9 cellular contexts compared by ENCODE assay signal in the genomic region with DNA sequence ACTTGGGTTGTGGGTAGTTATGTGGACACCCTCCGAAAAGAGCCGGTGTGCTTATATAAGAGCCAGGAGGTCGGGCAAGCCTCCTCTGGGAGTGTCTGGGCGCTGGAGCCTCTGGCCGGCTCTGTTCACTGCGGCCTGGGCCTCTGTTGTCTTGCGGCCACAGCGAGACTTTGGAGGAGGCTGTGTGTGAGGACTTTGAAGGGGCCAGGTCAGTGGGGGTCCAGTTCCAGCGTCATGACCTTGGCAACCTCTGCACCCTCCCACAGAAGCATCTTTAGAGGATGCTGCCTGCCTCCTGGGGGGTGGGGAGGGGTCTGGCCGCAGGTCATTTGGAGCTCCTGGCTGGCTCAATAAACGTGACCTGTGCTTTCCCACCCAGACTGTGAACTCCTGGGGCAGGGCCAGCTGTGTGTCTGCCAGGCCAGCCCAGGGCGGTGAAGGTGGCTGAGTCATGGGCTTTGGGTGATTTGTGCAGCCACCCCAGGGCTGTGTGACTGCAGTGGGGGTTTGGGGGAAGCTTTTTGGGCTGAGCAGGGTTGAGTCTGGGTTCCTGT. TPM values are rescaled to one million over a fixed set of nuclear protein-coding genes. Genes with fewer than 3 reads are reported as not detected.
DNase-seq lines count a peak whose midpoint lies in the region; ATAC-seq and TF ChIP-seq lines count a peak whose summit lies in the region.
"Had no signal": no experiment of that assay in that cellular context is flagged by ENCODE, and none has a peak within 500 bp of the region (broad histone marks: within the 10 kb centered on the region; RNA-seq: fewer than 3 reads in every experiment).

No MANE protein-coding gene starts in this region.

- H3K27me3 Mint-ChIP-seq in GM23338 (ENCODE audit: insufficient read depth, low read depth, poor library complexity), result peaks cover 14% of the 10 kb centered on the region

- H3K79me2 ChIP-seq in GM23338 (replicated peaks; ENCODE audit: insufficient read depth), result no peaks in the 10 kb centered on the region

- H3K27ac ChIP-seq in GM23338 (ENCODE audit: low read depth), result no peak overlapping the region

- H3K4me3 ChIP-seq in GM23338 (peak overlapping the region; percentile 85), fibroblast of mammary gland (ENCODE audit: control insufficient read depth, low read depth, low read length) (peak overlapping the region; percentile 75), skeletal muscle cell (ENCODE audit: low read depth, low read length) (peak overlapping the region; percentile 89)

- H3K4me2 ChIP-seq in GM23338, result peak overlapping the region; percentile 85

- ATAC-seq in GM23338 (no peak), GM19467 (IDR thresholded peaks at IDR 0.05; ENCODE audit: unreplicated experiment) (no peak), GM18909 (IDR thresholded peaks at IDR 0.05; ENCODE audit: poor library complexity, unreplicated experiment) (no peak)

- H3F3A ChIP-seq in GM23338 (replicated peaks; ENCODE audit: low read depth), result peaks cover 6% of the 10 kb centered on the region; the same call in 1 of the 2 replicates

- no peaks in the 10 kb centered on the region for H3K9me3 Mint-ChIP-seq in GM23338

- H3K4me3 Mint-ChIP-seq in GM23338, result peak overlapping the region; percentile 82

- 0 out of 2 replicates have a peak, but pooled peaks have one; percentile 14 for TF ChIP-seq POLR2A in Raji (IDR thresholded peaks at IDR 0.05; ENCODE audit: insufficient read depth, low read depth, low read length)

- TF ChIP-seq CTCF in GM23338 (conservative IDR thresholded peaks at IDR 0.05; ENCODE audit: low read depth in 2 of 2) (no peak), fibroblast of mammary gland (conservative IDR thresholded peaks at IDR 0.05; ENCODE audit: control insufficient read depth, insufficient read depth, low read depth, low read length) (no peak)

- no peaks in the 10 kb centered on the region for H3K36me3 ChIP-seq in GM23338 (ENCODE audit: insufficient read depth)

- no peak overlapping the region for H2AFZ ChIP-seq in GM23338

- H4K20me1 ChIP-seq in GM23338 (replicated peaks; ENCODE audit: insufficient read depth), result no peaks in the 10 kb centered on the region

- DNase-seq in GM23338 (ENCODE audit: low spot score) (no peak), fibroblast of mammary gland (ENCODE audit: low read depth) (peak; percentile 71), skeletal muscle cell (ENCODE audit: low read depth) (no peak), COLO668 (lab: John Stamatoyannopoulos, UW; ENCODE audit: unreplicated experiment) (no peak), NCI-H82 treated with DMSO at 0.1 percent for 48 hours (lab: John Stamatoyannopoulos, UW; ENCODE audit: unreplicated experiment) (no peak)
- DNase-seq: KBM-7 had no signal

- H3K4me1 ChIP-seq in GM23338 (ENCODE audit: insufficient read depth), result peaks cover 17% of the 10 kb centered on the region; the same call in 1 of the 2 replicates

- H3K9me2 ChIP-seq in GM23338 (ENCODE audit: insufficient read depth), result no peaks in the 10 kb centered on the region

- no peaks in the 10 kb centered on the region for H3K36me3 Mint-ChIP-seq in GM23338 (ENCODE audit: low read depth)

- peaks cover 34% of the 10 kb centered on the region for H3K4me1 Mint-ChIP-seq in GM23338

- H3K27me3 ChIP-seq in GM23338 (ENCODE audit: insufficient read depth), result no peaks in the 10 kb centered on the region

- H3K27ac Mint-ChIP-seq in GM23338, result no peak overlapping the region

TF ChIP-seq in GM23338, 12 proteins besides CTCF, POLR2A, EP300 and RAD21:
- TF ChIP-seq EZH2phosphoT487 (IDR thresholded peaks at IDR 0.05; ENCODE audit: unreplicated experiment) (no peak), POLR2AphosphoS5 (IDR thresholded peaks at IDR 0.05; ENCODE audit: low read depth) (no peak), ZNF331 (CRISPR knock-in tag; IDR thresholded peaks at IDR 0.05; ENCODE audit: low read depth) (no peak), ZNF114 (CRISPR knock-in tag; IDR thresholded peaks at IDR 0.05) (no peak)
- TF ChIP-seq, protein P1, sequence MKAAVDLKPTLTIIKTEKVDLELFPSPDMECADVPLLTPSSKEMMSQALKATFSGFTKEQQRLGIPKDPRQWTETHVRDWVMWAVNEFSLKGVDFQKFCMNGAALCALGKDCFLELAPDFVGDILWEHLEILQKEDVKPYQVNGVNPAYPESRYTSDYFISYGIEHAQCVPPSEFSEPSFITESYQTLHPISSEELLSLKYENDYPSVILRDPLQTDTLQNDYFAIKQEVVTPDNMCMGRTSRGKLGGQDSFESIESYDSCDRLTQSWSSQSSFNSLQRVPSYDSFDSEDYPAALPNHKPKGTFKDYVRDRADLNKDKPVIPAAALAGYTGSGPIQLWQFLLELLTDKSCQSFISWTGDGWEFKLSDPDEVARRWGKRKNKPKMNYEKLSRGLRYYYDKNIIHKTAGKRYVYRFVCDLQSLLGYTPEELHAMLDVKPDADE (IDR thresholded peaks at IDR 0.05), result no peak
- TF ChIP-seq, protein P2, sequence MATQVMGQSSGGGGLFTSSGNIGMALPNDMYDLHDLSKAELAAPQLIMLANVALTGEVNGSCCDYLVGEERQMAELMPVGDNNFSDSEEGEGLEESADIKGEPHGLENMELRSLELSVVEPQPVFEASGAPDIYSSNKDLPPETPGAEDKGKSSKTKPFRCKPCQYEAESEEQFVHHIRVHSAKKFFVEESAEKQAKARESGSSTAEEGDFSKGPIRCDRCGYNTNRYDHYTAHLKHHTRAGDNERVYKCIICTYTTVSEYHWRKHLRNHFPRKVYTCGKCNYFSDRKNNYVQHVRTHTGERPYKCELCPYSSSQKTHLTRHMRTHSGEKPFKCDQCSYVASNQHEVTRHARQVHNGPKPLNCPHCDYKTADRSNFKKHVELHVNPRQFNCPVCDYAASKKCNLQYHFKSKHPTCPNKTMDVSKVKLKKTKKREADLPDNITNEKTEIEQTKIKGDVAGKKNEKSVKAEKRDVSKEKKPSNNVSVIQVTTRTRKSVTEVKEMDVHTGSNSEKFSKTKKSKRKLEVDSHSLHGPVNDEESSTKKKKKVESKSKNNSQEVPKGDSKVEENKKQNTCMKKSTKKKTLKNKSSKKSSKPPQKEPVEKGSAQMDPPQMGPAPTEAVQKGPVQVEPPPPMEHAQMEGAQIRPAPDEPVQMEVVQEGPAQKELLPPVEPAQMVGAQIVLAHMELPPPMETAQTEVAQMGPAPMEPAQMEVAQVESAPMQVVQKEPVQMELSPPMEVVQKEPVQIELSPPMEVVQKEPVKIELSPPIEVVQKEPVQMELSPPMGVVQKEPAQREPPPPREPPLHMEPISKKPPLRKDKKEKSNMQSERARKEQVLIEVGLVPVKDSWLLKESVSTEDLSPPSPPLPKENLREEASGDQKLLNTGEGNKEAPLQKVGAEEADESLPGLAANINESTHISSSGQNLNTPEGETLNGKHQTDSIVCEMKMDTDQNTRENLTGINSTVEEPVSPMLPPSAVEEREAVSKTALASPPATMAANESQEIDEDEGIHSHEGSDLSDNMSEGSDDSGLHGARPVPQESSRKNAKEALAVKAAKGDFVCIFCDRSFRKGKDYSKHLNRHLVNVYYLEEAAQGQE (IDR thresholded peaks at IDR 0.05; ENCODE audit: unreplicated experiment), result no peak

RNA-seq across cellular contexts. Expression of a gene that starts 1.2 kb away (rescaled TPM):
- 15.0 and 21.0 TPM in 2 replicates for total RNA-seq in GM23338 (2014; rRNA removed; shearing (Covaris generic))
- 54.4 and 58.9 TPM in 2 replicates for polyA plus RNA-seq in GM23338 (2016; fragmentation: Nextera tagmentation; extraction: Ambion mirVana)

RNA-seq across cellular contexts. Expression of a gene that starts 14.8 kb away (rescaled TPM):
- 0.21 TPM in 1 of 2 replicates, not detected in the other for total RNA-seq in GM23338 (2014; rRNA removed; shearing (Covaris generic))
- not detected in 2 replicates for polyA plus RNA-seq in GM23338 (2016; fragmentation: Nextera tagmentation; extraction: Ambion mirVana)

RNA-seq across cellular contexts. Expression of a gene that starts 15.1 kb away (rescaled TPM):
- 15.0 and 19.7 TPM in 2 replicates for total RNA-seq in GM23338 (2014; rRNA removed; shearing (Covaris generic))
- 12.5 and 13.1 TPM in 2 replicates for polyA plus RNA-seq in GM23338 (2016; fragmentation: Nextera tagmentation; extraction: Ambion mirVana)

RNA-seq across cellular contexts. Expression of a gene that starts 15.7 kb away (rescaled TPM):
- 0.74 and 1.1 TPM in 2 replicates for total RNA-seq in GM23338 (2014; rRNA removed; shearing (Covaris generic))
- 0.24 and 0.27 TPM in 2 replicates for polyA plus RNA-seq in GM23338 (2016; fragmentation: Nextera tagmentation; extraction: Ambion mirVana)

RNA-seq across cellular contexts. Expression of a gene that starts 20.0 kb away (rescaled TPM):
- total RNA-seq in GM23338 (2014; rRNA removed; shearing (Covaris generic)), result 1.1 TPM in 1 of 2 replicates, not detected in the other
- polyA plus RNA-seq in GM23338 (2016; fragmentation: Nextera tagmentation; extraction: Ambion mirVana), result 1.8 and 2.4 TPM in 2 replicates
